In genomic region chr9:7342721-7343120, GRCh38 we compare ENCODE assay signal across 1 cellular context.
TF ChIP-seq lines count a peak whose summit lies in the region.

No MANE protein-coding gene starts in this region.

TF ChIP-seq in GM12878, 131 proteins besides CTCF, POLR2A, EP300 and RAD21 (continued from another document):
- TF ChIP-seq NRF1 (conservative IDR thresholded peaks at IDR 0.05; ENCODE audit: low read depth, low read length) (no peak), SMC3 (IDR thresholded peaks at IDR 0.05; ENCODE audit: borderline replicate concordance, low read length) (no peak), RFX5 (IDR thresholded peaks at IDR 0.05; ENCODE audit: low read depth, low read length) (no peak), TAF1 (IDR thresholded peaks at IDR 0.05; ENCODE audit: borderline replicate concordance, low read depth, low read length) (no peak), IKZF1 (conservative IDR thresholded peaks at IDR 0.05) (no peak), SUZ12 (IDR thresholded peaks at IDR 0.05; ENCODE audit: unreplicated experiment) (no peak)
